Comparison of ENCODE assay signal across 10 cellular contexts in the genomic region with DNA sequence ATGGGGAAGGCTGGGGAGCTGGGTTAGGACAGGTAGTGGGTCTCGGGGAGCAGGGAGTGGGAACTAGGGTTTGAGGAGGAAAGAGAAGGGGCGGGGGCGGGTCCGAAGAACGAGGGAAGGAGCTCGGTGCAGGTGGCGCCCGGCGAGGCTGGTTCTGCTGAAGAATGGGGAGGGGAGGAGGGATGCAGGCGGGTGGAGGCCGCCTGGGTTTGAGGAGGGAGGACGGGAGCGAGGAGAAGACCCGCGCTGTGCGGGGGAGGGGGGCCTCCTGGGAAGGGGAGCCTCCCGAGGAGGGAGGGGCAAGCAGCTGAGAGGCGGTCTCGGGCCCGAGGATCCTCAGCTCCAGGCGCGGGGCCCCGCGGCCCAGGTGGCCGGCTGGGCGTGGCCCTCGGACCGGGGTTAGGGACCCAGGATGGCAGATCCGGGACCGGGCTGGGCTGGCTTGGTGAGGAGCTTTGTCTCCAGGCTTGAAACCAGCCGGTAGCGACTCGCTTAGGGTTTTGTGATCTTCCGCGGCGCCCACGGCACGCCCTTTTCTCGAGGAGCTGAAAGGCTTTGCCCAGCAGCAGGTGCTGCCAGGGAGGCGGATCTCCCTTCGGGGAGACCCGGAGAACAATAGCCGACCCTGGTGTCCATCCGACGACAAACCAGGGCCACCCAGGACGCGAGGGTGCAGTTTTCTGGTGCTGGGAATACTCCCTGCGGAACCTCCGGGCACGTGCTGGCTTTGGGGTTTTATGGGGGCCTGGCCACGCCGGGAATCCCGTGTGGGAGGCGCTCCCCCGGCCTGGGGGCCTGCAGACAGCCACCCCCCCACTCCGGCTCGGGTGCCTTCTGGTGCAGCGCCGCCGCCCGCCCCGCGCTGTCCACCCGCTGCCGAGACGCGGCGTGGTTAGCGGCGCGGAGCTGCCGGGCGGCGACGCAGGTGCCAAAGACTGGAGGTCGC. TPM values are rescaled to one million over a fixed set of nuclear protein-coding genes. Genes with fewer than 3 reads are reported as not detected.
DNase-seq lines count a peak whose midpoint lies in the region; ATAC-seq and TF ChIP-seq lines count a peak whose summit lies in the region.
"Had no signal": no experiment of that assay in that cellular context is flagged by ENCODE, and none has a peak within 500 bp of the region (broad histone marks: within the 10 kb centered on the region; RNA-seq: fewer than 3 reads in every experiment).

No MANE protein-coding gene starts in this region.

- H3K36me3 ChIP-seq in CD4-positive, CD25-positive, alpha-beta regulatory T cell (ENCODE audit: control insufficient read depth, insufficient read depth, low read length) = no peaks in the 10 kb centered on the region
- H3K36me3 ChIP-seq in KMS-11 (ENCODE audit: insufficient read depth) (no peaks in the 10 kb centered on the region), mesenchymal stem cell (ENCODE audit: control insufficient read depth in 1 of 2, insufficient read depth in 2 of 2, low read depth in 1 of 2, low read length in 2 of 2) (no peaks in the 10 kb centered on the region), upper lobe of right lung (no peaks in the 10 kb centered on the region)

- no peak for DNase-seq in CD4-positive, CD25-positive, alpha-beta regulatory T cell
- DNase-seq in activated T-helper 1 cell treated with anti-CD3 and anti-CD28 coated beads, Interleukin-12 subunit alpha, Interleukin-12 subunit beta, Interleukin-2, Interleukin-4 antibody, amounts not matched to agents 30 ng/mL and 10 ng/mL and 1 ng/mL, durations not matched to agents 14 hours and 24 hours and 36 hours (ENCODE audit: low spot score) = no peak
- DNase-seq in mesenchymal stem cell (no peak), KBM-7 (no peak), RPMI8226 (no peak), OCI-M1 (lab: John Stamatoyannopoulos, UW) (no peak), upper lobe of right lung (no peak)

- H2BK15ac ChIP-seq in mesenchymal stem cell (ENCODE audit: low read depth, poor library complexity, severe bottlenecking) = no peak overlapping the region

- TF ChIP-seq CTCF in KMS-11 (conservative IDR thresholded peaks at IDR 0.05; ENCODE audit: low read depth, low read length) (no peak), upper lobe of right lung (IDR thresholded peaks at IDR 0.05) (no peak)

- peak overlapping the region in 3 of 4 donors; percentile 47 to 73 (median 66) for H3K4me3 Mint-ChIP-seq in CD4-positive, CD25-positive, alpha-beta regulatory T cell
- H3K4me3 Mint-ChIP-seq in activated T-helper 1 cell treated with anti-CD3 and anti-CD28 coated beads, Interleukin-12 subunit alpha, Interleukin-12 subunit beta, Interleukin-2, Interleukin-4 antibody, amounts not matched to agents 30 ng/mL and 10 ng/mL and 1 ng/mL, durations not matched to agents 14 hours and 24 hours and 36 hours = peak overlapping the region; percentile 53

- no peak overlapping the region for H3K4me3 ChIP-seq in CD4-positive, CD25-positive, alpha-beta regulatory T cell (ENCODE audit: low read depth, low read length)
- H3K4me3 ChIP-seq in KMS-11 (IDR thresholded peaks at IDR 0.05; ENCODE audit: insufficient read depth, low read depth, low read length) (no peak overlapping the region), mesenchymal stem cell (ENCODE audit: insufficient read depth in 1 of 2, low read depth in 1 of 2, low read length in 2 of 2) (no peak overlapping the region), upper lobe of right lung (no peak overlapping the region)

- H3K27me3 Mint-ChIP-seq in CD4-positive, CD25-positive, alpha-beta regulatory T cell = peaks cover 70% of the 10 kb centered on the region
- H3K27me3 Mint-ChIP-seq in activated T-helper 1 cell treated with anti-CD3 and anti-CD28 coated beads, Interleukin-12 subunit alpha, Interleukin-12 subunit beta, Interleukin-2, Interleukin-4 antibody, amounts not matched to agents 30 ng/mL and 10 ng/mL and 1 ng/mL, durations not matched to agents 14 hours and 24 hours and 36 hours (ENCODE audit: insufficient read depth) = peaks cover 66% of the 10 kb centered on the region

- no peaks in the 10 kb centered on the region for H3K9me3 ChIP-seq in CD4-positive, CD25-positive, alpha-beta regulatory T cell (ENCODE audit: control insufficient read depth in 2 of 2, low read length in 2 of 2)
- H3K9me3 ChIP-seq in mesenchymal stem cell (ENCODE audit: control insufficient read depth, low read length) (no peaks in the 10 kb centered on the region), upper lobe of right lung (no peaks in the 10 kb centered on the region)

- in situ Hi-C loops in KBM-7 (cut with MboI; ENCODE audit: low pct_unique_long_range_greater_than_20kb, low sequenced_read_pairs) = loop anchor here (25.0 kb wide), 1 partner anchor 88 kb away; no protein-coding TSS in a partner anchor

- no peak overlapping the region for H3K9ac ChIP-seq in KMS-11
- no peak overlapping the region for H3K9ac ChIP-seq in mesenchymal stem cell (ENCODE audit: low read length)

- H3K14ac ChIP-seq in mesenchymal stem cell (ENCODE audit: low read length in 2 of 2) = no peak overlapping the region

- peaks cover 0 to 17% (median 7%) of the 10 kb centered on the region in 4 donors for H3K4me1 Mint-ChIP-seq in CD4-positive, CD25-positive, alpha-beta regulatory T cell
- no peaks in the 10 kb centered on the region for H3K4me1 Mint-ChIP-seq in activated T-helper 1 cell treated with anti-CD3 and anti-CD28 coated beads, Interleukin-12 subunit alpha, Interleukin-12 subunit beta, Interleukin-2, Interleukin-4 antibody, amounts not matched to agents 30 ng/mL and 10 ng/mL and 1 ng/mL, durations not matched to agents 14 hours and 24 hours and 36 hours (ENCODE audit: low read depth)

- H3K79me1 ChIP-seq in mesenchymal stem cell (replicated peaks; ENCODE audit: low read length, poor library complexity, severe bottlenecking) = no peaks in the 10 kb centered on the region

- H4K20me1 ChIP-seq in KMS-11 (ENCODE audit: insufficient read depth) = no peaks in the 10 kb centered on the region

- H3K27ac Mint-ChIP-seq in CD4-positive, CD25-positive, alpha-beta regulatory T cell = no peak overlapping the region
- H3K27ac Mint-ChIP-seq in activated T-helper 1 cell treated with anti-CD3 and anti-CD28 coated beads, Interleukin-12 subunit alpha, Interleukin-12 subunit beta, Interleukin-2, Interleukin-4 antibody, amounts not matched to agents 30 ng/mL and 10 ng/mL and 1 ng/mL, durations not matched to agents 14 hours and 24 hours and 36 hours = no peak overlapping the region

- no peaks in the 10 kb centered on the region for H3K36me3 Mint-ChIP-seq in CD4-positive, CD25-positive, alpha-beta regulatory T cell
- no peaks in the 10 kb centered on the region for H3K36me3 Mint-ChIP-seq in activated T-helper 1 cell treated with anti-CD3 and anti-CD28 coated beads, Interleukin-12 subunit alpha, Interleukin-12 subunit beta, Interleukin-2, Interleukin-4 antibody, amounts not matched to agents 30 ng/mL and 10 ng/mL and 1 ng/mL, durations not matched to agents 14 hours and 24 hours and 36 hours (ENCODE audit: low read depth)

- H3K9me3 Mint-ChIP-seq in CD4-positive, CD25-positive, alpha-beta regulatory T cell = no peaks in the 10 kb centered on the region
- no peaks in the 10 kb centered on the region for H3K9me3 Mint-ChIP-seq in activated T-helper 1 cell treated with anti-CD3 and anti-CD28 coated beads, Interleukin-12 subunit alpha, Interleukin-12 subunit beta, Interleukin-2, Interleukin-4 antibody, amounts not matched to agents 30 ng/mL and 10 ng/mL and 1 ng/mL, durations not matched to agents 14 hours and 24 hours and 36 hours

- H3K27me3 ChIP-seq in CD4-positive, CD25-positive, alpha-beta regulatory T cell (ENCODE audit: control insufficient read depth, insufficient read depth, low read length) = peaks cover 39% of the 10 kb centered on the region
- peaks cover 12% of the 10 kb centered on the region for H3K27me3 ChIP-seq in KMS-11 (ENCODE audit: insufficient read depth, low read depth)
- peaks cover 90 to 96% of the 10 kb centered on the region in 2 experiments for H3K27me3 ChIP-seq in mesenchymal stem cell (ENCODE audit: control insufficient read depth in 1 of 2, insufficient read depth in 1 of 2, low read length in 2 of 2)
- peaks cover 77% of the 10 kb centered on the region for H3K27me3 ChIP-seq in upper lobe of right lung

- no peak overlapping the region for H2BK5ac ChIP-seq in mesenchymal stem cell (ENCODE audit: low read depth, low read length, poor library complexity, severe bottlenecking)

- H2AFZ ChIP-seq in KMS-11 (ENCODE audit: low read depth) (peak overlapping the region; percentile 64; the same call in 1 of the 2 replicates), mesenchymal stem cell (ENCODE audit: low read depth, low read length) (no peak overlapping the region)

- ATAC-seq in CD4-positive, CD25-positive, alpha-beta regulatory T cell (ENCODE audit: low read depth in 2 of 2) = peak in 1 of 2 donors; percentile 9
- no peak for ATAC-seq in upper lobe of right lung

- H3K4me2 ChIP-seq in KMS-11 = peak overlapping the region; percentile 57
- H3K4me2 ChIP-seq in mesenchymal stem cell (ENCODE audit: low read length, poor library complexity, severe bottlenecking) = peak overlapping the region; percentile 74

- no peak overlapping the region for H2AK5ac ChIP-seq in mesenchymal stem cell (ENCODE audit: low read length, severe bottlenecking)

- WGBS in mesenchymal stem cell = 6% methylated on average over 76 of the region's 76 CpGs

- no peak overlapping the region for H2BK12ac ChIP-seq in mesenchymal stem cell (ENCODE audit: low read length in 2 of 2)

- no peak overlapping the region for H3K4ac ChIP-seq in mesenchymal stem cell (ENCODE audit: low read depth in 1 of 2, low read length in 2 of 2)

- no peak overlapping the region for H3K18ac ChIP-seq in mesenchymal stem cell (ENCODE audit: low read depth in 1 of 2, low read length in 2 of 2)

- intact Hi-C loops in activated T-helper 1 cell treated with anti-CD3 and anti-CD28 coated beads, Interleukin-12 subunit alpha, Interleukin-12 subunit beta, Interleukin-2, Interleukin-4 antibody, amounts not matched to agents 30 ng/mL and 10 ng/mL and 1 ng/mL, durations not matched to agents 14 hours and 24 hours and 36 hours (cut with micrococcal nuclease) = no loop called here
- intact Hi-C loops in upper lobe of right lung (cut with DNase I) = loop anchor here (5.0 kb wide), 1 partner anchor 93 kb away; no protein-coding TSS in a partner anchor

- H3K23ac ChIP-seq in mesenchymal stem cell (ENCODE audit: low read length in 2 of 2) = no peak overlapping the region

- H3K79me2 ChIP-seq in KMS-11 (ENCODE audit: insufficient read depth, low read depth) = no peaks in the 10 kb centered on the region

- no peak overlapping the region for H4K91ac ChIP-seq in mesenchymal stem cell (ENCODE audit: low read length)

- no peak overlapping the region for H3K27ac ChIP-seq in CD4-positive, CD25-positive, alpha-beta regulatory T cell (ENCODE audit: insufficient read depth, low read length, poor library complexity, severe bottlenecking)
- H3K27ac ChIP-seq in KMS-11 (no peak overlapping the region), mesenchymal stem cell (ENCODE audit: low read length, poor library complexity, severe bottlenecking) (no peak overlapping the region), upper lobe of right lung (no peak overlapping the region)

- H4K8ac ChIP-seq in mesenchymal stem cell (ENCODE audit: low read length) = no peak overlapping the region

- H3K4me1 ChIP-seq in CD4-positive, CD25-positive, alpha-beta regulatory T cell (ENCODE audit: control insufficient read depth, insufficient read depth, low read length, poor library complexity, severe bottlenecking) = peaks cover 39% of the 10 kb centered on the region
- H3K4me1 ChIP-seq in KMS-11 (ENCODE audit: low read depth, poor library complexity, severe bottlenecking) (peaks cover 15% of the 10 kb centered on the region), mesenchymal stem cell (ENCODE audit: control insufficient read depth, insufficient read depth, low read depth, low read length) (peaks cover 26% of the 10 kb centered on the region), upper lobe of right lung (peaks cover 29% of the 10 kb centered on the region)

- H2BK120ac ChIP-seq in mesenchymal stem cell (ENCODE audit: low read depth, low read length) = no peak overlapping the region

RNA-seq across cellular contexts. Expression of a gene that starts 1.4 kb away (rescaled TPM):
- not detected for total RNA-seq in CD4-positive, CD25-positive, alpha-beta regulatory T cell
- not detected for polyA plus RNA-seq in CD4-positive, CD25-positive, alpha-beta regulatory T cell
- total RNA-seq in activated T-helper 1 cell treated with anti-CD3 and anti-CD28 coated beads, Interleukin-12 subunit alpha, Interleukin-12 subunit beta, Interleukin-2, Interleukin-4 antibody, amounts not matched to agents 30 ng/mL and 10 ng/mL and 1 ng/mL, durations not matched to agents 14 hours and 24 hours and 36 hours = 0.23 TPM in 1 of 2 replicates, not detected in the other
- polyA plus RNA-seq in mesenchymal stem cell (2013, experiment 1 of 2) = not detected
- polyA plus RNA-seq in mesenchymal stem cell (2013, experiment 2 of 2) = not detected
- total RNA-seq in upper lobe of right lung = not detected
- total RNA-seq: RPMI7951 had no signal
- polyA plus RNA-seq: esophagus had no signal
